13 cellular contexts compared by ENCODE assay signal in the genomic region with DNA sequence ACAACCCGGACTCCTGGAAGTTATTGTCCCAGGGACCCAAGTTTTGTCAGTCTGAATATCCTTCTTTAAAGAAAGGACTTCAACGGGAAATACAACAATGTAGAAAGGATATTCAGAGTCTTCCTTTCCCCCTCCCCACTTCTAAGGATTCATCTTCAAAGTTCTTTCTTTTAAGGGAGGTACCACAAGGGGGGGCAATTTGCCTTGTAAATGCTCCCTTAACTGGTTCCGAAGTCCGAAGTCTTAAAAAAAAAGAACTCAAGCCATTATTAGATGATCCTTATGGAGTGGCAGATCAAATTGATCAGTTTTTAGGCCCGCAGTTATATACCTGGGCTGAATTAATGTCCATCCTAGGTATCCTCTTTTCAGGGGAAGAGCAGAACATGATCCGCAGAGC. TPM values are rescaled to one million over a fixed set of nuclear protein-coding genes. Genes with fewer than 3 reads are reported as not detected.
DNase-seq lines count a peak whose midpoint lies in the region; ATAC-seq and TF ChIP-seq lines count a peak whose summit lies in the region.
"Had no signal": no experiment of that assay in that cellular context is flagged by ENCODE, and none has a peak within 500 bp of the region (broad histone marks: within the 10 kb centered on the region; RNA-seq: fewer than 3 reads in every experiment).

No MANE protein-coding gene starts in this region.

- TF ChIP-seq EP300 in gastroesophageal sphincter (IDR thresholded peaks at IDR 0.05): no peak

- H3K27ac ChIP-seq in HEK293 (ENCODE audit: extremely low read depth, low read depth, low read length) (no peak overlapping the region), gastroesophageal sphincter (no peak overlapping the region)
- H3K27ac ChIP-seq: left ventricle myocardium inferior had no signal

- WGBS in gastroesophageal sphincter (ENCODE audit: low coverage in 1 of 2), 2 donors: 48 to 54% methylated on average over 5 to 6 of the region's 6 CpGs

- in situ Hi-C loops in astrocyte of the cerebellum (cut with HindIII; ENCODE audit: low sequenced_read_pairs): no loop called here

- CTCF ChIA-PET in HEK293 (lab: Yijun Ruan, JAX): interaction anchor here (0.6 to 1.0 kb wide), 3 partner anchors 71 to 98 kb away, joined by 3 to 4 read pairs (median 3); no protein-coding TSS in a partner anchor

- H3K27me3 ChIP-seq in gastroesophageal sphincter: peaks cover 37% of the 10 kb centered on the region

- H3K36me3 ChIP-seq in HEK293 (ENCODE audit: control insufficient read depth in 2 of 2, insufficient read depth in 1 of 2, low read length in 2 of 2): no peaks in the 10 kb centered on the region
- H3K36me3 ChIP-seq in gastroesophageal sphincter: no peaks in the 10 kb centered on the region
- H3K36me3 ChIP-seq: left ventricle myocardium inferior had no signal

- H3K4me3 ChIP-seq in HEK293 (ENCODE audit: low read depth, low read length) (no peak overlapping the region), astrocyte of the cerebellum (ENCODE audit: low read depth, low read length) (no peak overlapping the region), gastroesophageal sphincter (no peak overlapping the region)
- H3K4me3 ChIP-seq: left ventricle myocardium inferior had no signal

- no peaks in the 10 kb centered on the region for H3K4me1 ChIP-seq in HEK293 (ENCODE audit: control insufficient read depth, insufficient read depth, low read length)
- no peaks in the 10 kb centered on the region for H3K4me1 ChIP-seq in gastroesophageal sphincter
- H3K4me1 ChIP-seq: left ventricle myocardium inferior had no signal

- POLR2A ChIA-PET in HEK293 (lab: Yijun Ruan, JAX): no interaction called here

- H3K9me3 ChIP-seq in HEK293 (ENCODE audit: control insufficient read depth, insufficient read depth, low read depth, low read length) (no peaks in the 10 kb centered on the region), gastroesophageal sphincter (peaks cover 0 to 47% (median 0%) of the 10 kb centered on the region in 3 donors)

- DNase-seq in Ammon's horn (ENCODE audit: low spot score) (peak; percentile 20), astrocyte of the cerebellum (ENCODE audit: low read depth) (no peak), left lobe of liver (ENCODE audit: low spot score) (no peak), AG08396 (ENCODE audit: low spot score) (no peak)
- DNase-seq: activated B cell treated with CpG ODN at 0.5 μM for 24 hours; activated effector memory CD4-positive, alpha-beta T cell treated with Interleukin-2 at 50 U/mL for 16 hours; effector memory CD4-positive, alpha-beta T cell; left ventricle myocardium inferior had no signal

- TF ChIP-seq CTCF in HEK293 (tag by site-specific recombination; IDR thresholded peaks at IDR 0.05) (no peak), astrocyte of the cerebellum (IDR thresholded peaks at IDR 0.05; ENCODE audit: low read depth, low read length, missing control alignments) (peak; percentile 13), gastroesophageal sphincter (IDR thresholded peaks at IDR 0.05) (no peak)

- ATAC-seq in left lobe of liver (peak; percentile 21), GM18870 (IDR thresholded peaks at IDR 0.05; ENCODE audit: unreplicated experiment) (no peak), gastroesophageal sphincter (no peak), GM18907 (IDR thresholded peaks at IDR 0.05; ENCODE audit: unreplicated experiment) (no peak)
- ATAC-seq: stimulated activated memory B cell treated with anti-CD40 and anti-IgM and Interleukin-4, amounts not matched to agents 10 μg/mL and 1 μg/mL and 100 μg/mL, for 72 hours had no signal

- no peak for TF ChIP-seq POLR2A in gastroesophageal sphincter (IDR thresholded peaks at IDR 0.05)

TF ChIP-seq in HEK293, 187 proteins besides CTCF, POLR2A, EP300 and RAD21:
- no peak for TF ChIP-seq ZNF391 (tag by site-specific recombination; IDR thresholded peaks at IDR 0.05; ENCODE audit: borderline replicate concordance, low read depth)
- TF ChIP-seq ZNF654 (tag by site-specific recombination; IDR thresholded peaks at IDR 0.05; ENCODE audit: low read depth): peak; percentile 26; the same call in 1 of the 2 replicates
- no peak for TF ChIP-seq ZBTB48 (tag by site-specific recombination; IDR thresholded peaks at IDR 0.05)

RNA-seq across cellular contexts. Expression of a gene that starts 47.0 kb away (rescaled TPM):
- total RNA-seq in left lobe of liver (69.1 TPM), gastroesophageal sphincter (1 to 10 TPM; 2.5 to 8.7 (median 4.1) TPM)
